Comparison of ENCODE assay signal across 9 cellular contexts in genomic region chr12:125149160-125150108, GRCh38. TPM values are rescaled to one million over a fixed set of nuclear protein-coding genes. Genes with fewer than 3 reads are reported as not detected.
DNase-seq lines count a peak whose midpoint lies in the region; ATAC-seq and TF ChIP-seq lines count a peak whose summit lies in the region.
"Had no signal": no experiment of that assay in that cellular context is flagged by ENCODE, and none has a peak within 500 bp of the region (broad histone marks: within the 10 kb centered on the region; RNA-seq: fewer than 3 reads in every experiment).

No MANE protein-coding gene starts in this region.

- H3K79me2 ChIP-seq in OCI-LY7 (ENCODE audit: insufficient read depth, low read depth, low read length) (peaks cover 42% of the 10 kb centered on the region), mesendoderm (ENCODE audit: control insufficient read depth, insufficient read depth, low read length) (no peaks in the 10 kb centered on the region)

- WGBS in mesendoderm (ENCODE audit: extremely low coverage, insufficient coverage, low lambda C conversion rate) = no CpG with 5 or more reads among the region's 11 CpGs

- DNase-seq in GM12864 (ENCODE audit: low read depth) (peak; percentile 90), OCI-LY7 (ENCODE audit: low spot score) (peak; percentile 99), mesendoderm (no peak), NCI-H1436 (lab: John Stamatoyannopoulos, UW) (no peak)
- DNase-seq in activated CD4-positive, alpha-beta T cell treated with anti-CD3 and anti-CD28 coated beads for 48 hours = no peak
- DNase-seq: IMR-90 had no signal

- no peaks in the 10 kb centered on the region for H3K27me3 ChIP-seq in mesendoderm (ENCODE audit: insufficient read depth, low read length, poor library complexity)

- H4K20me1 ChIP-seq in OCI-LY7 (ENCODE audit: insufficient read depth, low read length) = peaks cover 3% of the 10 kb centered on the region; the same call in 1 of the 2 replicates

- no peak overlapping the region for H2AK5ac ChIP-seq in mesendoderm (ENCODE audit: low read length)

- H3K9me2 ChIP-seq in OCI-LY7 (ENCODE audit: insufficient read depth, low read length) = no peaks in the 10 kb centered on the region

- H2BK15ac ChIP-seq in mesendoderm (replicated peaks; ENCODE audit: low read depth) = no peak overlapping the region

- H3K23ac ChIP-seq in mesendoderm (ENCODE audit: low read length) = no peak overlapping the region

- H3K56ac ChIP-seq in mesendoderm (ENCODE audit: low read length) = no peak overlapping the region

- H3K4me3 ChIP-seq in GM12864 (ENCODE audit: low read depth, low read length) (peak overlapping the region; percentile 33), OCI-LY7 (ENCODE audit: low read depth, low read length, poor library complexity, severe bottlenecking) (peak overlapping the region; percentile 92), mesendoderm (ENCODE audit: low read length) (no peak overlapping the region)

- H3K4ac ChIP-seq in mesendoderm (ENCODE audit: low read depth, low read length) = no peak overlapping the region

- no peak overlapping the region for H3K18ac ChIP-seq in mesendoderm (ENCODE audit: low read length)

- TSS peak; percentile 91 for BruUV-seq in OCI-LY7 (replicated peaks; lab: Mats Ljungman, UMichigan)

- H2AFZ ChIP-seq in OCI-LY7 (ENCODE audit: low read length) = no peak overlapping the region; the same call in 1 of the 2 replicates

- intact Hi-C loops in OCI-LY7 (cut with micrococcal nuclease; ENCODE audit: unreplicated experiment) = loop anchor here (1.0 to 2.0 kb wide), 2 partner anchors 155 to 230 kb away; no protein-coding TSS in a partner anchor

- POLR2A ChIA-PET in OCI-LY7 (lab: Charles Lee) = interaction anchor here (0.6 to 1.6 kb wide), 9 partner anchors 9 to 336 kb away, joined by 3 to 14 read pairs (median 4); no protein-coding TSS in a partner anchor

- H3K4me1 ChIP-seq in OCI-LY7 (ENCODE audit: insufficient read depth, low read length, poor library complexity, severe bottlenecking) (peaks cover 45% of the 10 kb centered on the region), mesendoderm (ENCODE audit: control insufficient read depth, low read depth, low read length) (no peaks in the 10 kb centered on the region)

- no peak overlapping the region for H4K8ac ChIP-seq in mesendoderm (ENCODE audit: low read depth, low read length)

- ATAC-seq in GM19395 (IDR thresholded peaks at IDR 0.05; ENCODE audit: unreplicated experiment) (peak; percentile 96), HG03045 (IDR thresholded peaks at IDR 0.05; ENCODE audit: unreplicated experiment) (peak; percentile 93), SK-N-SH treated with all-trans-retinoic acid at 6 μM for 48 hours (no peak)

- no peak overlapping the region for H3K9ac ChIP-seq in mesendoderm (ENCODE audit: low read length)

- TF ChIP-seq CTCF in GM12864 (IDR thresholded peaks at IDR 0.05; ENCODE audit: low read depth, low read length, missing control alignments) = no peak
- no peak for TF ChIP-seq CTCF in OCI-LY7 (conservative IDR thresholded peaks at IDR 0.05; ENCODE audit: low read length)

- CTCF ChIA-PET in OCI-LY7 (lab: Charles Lee; ENCODE audit: unreplicated experiment) = interaction anchor here (0.6 to 0.7 kb wide), 2 partner anchors 32 to 154 kb away, joined by 3 read pairs; no protein-coding TSS in a partner anchor

- peaks cover 40% of the 10 kb centered on the region for H3K36me3 ChIP-seq in OCI-LY7 (ENCODE audit: insufficient read depth, low read length)
- no peaks in the 10 kb centered on the region for H3K36me3 ChIP-seq in mesendoderm (ENCODE audit: control insufficient read depth, insufficient read depth, low read length)

- H3K79me1 ChIP-seq in mesendoderm (ENCODE audit: low read length) = no peaks in the 10 kb centered on the region

- H4K5ac ChIP-seq in mesendoderm (ENCODE audit: low read length) = no peak overlapping the region

- no peak overlapping the region for H2BK120ac ChIP-seq in mesendoderm (ENCODE audit: low read depth, low read length)

- no peaks in the 10 kb centered on the region for H3K9me3 ChIP-seq in OCI-LY7 (ENCODE audit: low read length)

- H3K27ac ChIP-seq in OCI-LY7 (ENCODE audit: low read depth, low read length, poor library complexity, severe bottlenecking) (peak overlapping the region; percentile 98), mesendoderm (ENCODE audit: low read depth, low read length) (no peak overlapping the region)

- H3K4me2 ChIP-seq in OCI-LY7 (ENCODE audit: low read length) = peak overlapping the region; percentile 89
- no peak overlapping the region for H3K4me2 ChIP-seq in mesendoderm (ENCODE audit: low read length)

- no peak overlapping the region for H2BK5ac ChIP-seq in mesendoderm (ENCODE audit: low read length)

TF ChIP-seq in SK-N-SH treated with all-trans-retinoic acid at 6 μM for 48 hours, 23 proteins besides CTCF, POLR2A, EP300 and RAD21:
- TF ChIP-seq OSR1 (CRISPR knock-in tag; IDR thresholded peaks at IDR 0.05) (no peak), CSDC2 (CRISPR knock-in tag; IDR thresholded peaks at IDR 0.05) (no peak), ARNTL (CRISPR knock-in tag; IDR thresholded peaks at IDR 0.05; ENCODE audit: borderline replicate concordance, low read depth) (no peak), ZNF70 (CRISPR knock-in tag; IDR thresholded peaks at IDR 0.05) (no peak), TCF4 (CRISPR knock-in tag; IDR thresholded peaks at IDR 0.05; ENCODE audit: borderline replicate concordance) (no peak), ZFP30 (CRISPR knock-in tag; IDR thresholded peaks at IDR 0.05) (no peak), ESRRG (CRISPR knock-in tag; IDR thresholded peaks at IDR 0.05) (no peak), ZC3H10 (CRISPR knock-in tag; IDR thresholded peaks at IDR 0.05) (no peak), POU6F1 (CRISPR knock-in tag; IDR thresholded peaks at IDR 0.05; ENCODE audit: borderline replicate concordance, low read depth) (no peak), ZNF565 (CRISPR knock-in tag; conservative IDR thresholded peaks at IDR 0.05; ENCODE audit: low read depth) (no peak), BACH2 (CRISPR knock-in tag; IDR thresholded peaks at IDR 0.05; ENCODE audit: borderline replicate concordance) (no peak), RARB (CRISPR knock-in tag; IDR thresholded peaks at IDR 0.05) (no peak), SNAI2 (CRISPR knock-in tag; IDR thresholded peaks at IDR 0.05) (no peak), ISL1 (CRISPR knock-in tag; IDR thresholded peaks at IDR 0.05) (no peak), ZNF8 (CRISPR knock-in tag; IDR thresholded peaks at IDR 0.05) (no peak), CSRNP3 (CRISPR knock-in tag; IDR thresholded peaks at IDR 0.05) (no peak)
- TF ChIP-seq, protein P1, sequence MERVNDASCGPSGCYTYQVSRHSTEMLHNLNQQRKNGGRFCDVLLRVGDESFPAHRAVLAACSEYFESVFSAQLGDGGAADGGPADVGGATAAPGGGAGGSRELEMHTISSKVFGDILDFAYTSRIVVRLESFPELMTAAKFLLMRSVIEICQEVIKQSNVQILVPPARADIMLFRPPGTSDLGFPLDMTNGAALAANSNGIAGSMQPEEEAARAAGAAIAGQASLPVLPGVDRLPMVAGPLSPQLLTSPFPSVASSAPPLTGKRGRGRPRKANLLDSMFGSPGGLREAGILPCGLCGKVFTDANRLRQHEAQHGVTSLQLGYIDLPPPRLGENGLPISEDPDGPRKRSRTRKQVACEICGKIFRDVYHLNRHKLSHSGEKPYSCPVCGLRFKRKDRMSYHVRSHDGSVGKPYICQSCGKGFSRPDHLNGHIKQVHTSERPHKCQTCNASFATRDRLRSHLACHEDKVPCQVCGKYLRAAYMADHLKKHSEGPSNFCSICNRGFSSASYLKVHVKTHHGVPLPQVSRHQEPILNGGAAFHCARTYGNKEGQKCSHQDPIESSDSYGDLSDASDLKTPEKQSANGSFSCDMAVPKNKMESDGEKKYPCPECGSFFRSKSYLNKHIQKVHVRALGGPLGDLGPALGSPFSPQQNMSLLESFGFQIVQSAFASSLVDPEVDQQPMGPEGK (CRISPR knock-in tag; IDR thresholded peaks at IDR 0.05; ENCODE audit: borderline replicate concordance) = no peak

RNA-seq across cellular contexts. Expression of gene TMEM132B, which starts 36.8 kb away (rescaled TPM):
- total RNA-seq in OCI-LY7 (2014; rRNA removed; shearing (Covaris generic)) = 5.1 and 5.4 TPM in 2 replicates
- 10.8 and 15.7 TPM in 2 replicates for total RNA-seq in OCI-LY7 (2022)
- 7.3 TPM for polyA plus RNA-seq in mesendoderm (2013, experiment 1 of 2)
- polyA plus RNA-seq in mesendoderm (2013, experiment 2 of 2) = 8.5 TPM

Comparison
In these comparisons a context has a peak if more than half of its experiments do, and no peak if none do; other contexts are left out.
1. DNase-seq: peak in GM12864 (single experiment) and OCI-LY7 (single experiment); none in mesendoderm (single experiment), NCI-H1436 (single experiment) and activated CD4-positive, alpha-beta T cell treated with anti-CD3 and anti-CD28 coated beads for 48 hours (single experiment).